Comparison of ENCODE assay signal across 8 cellular contexts in the genomic region with DNA sequence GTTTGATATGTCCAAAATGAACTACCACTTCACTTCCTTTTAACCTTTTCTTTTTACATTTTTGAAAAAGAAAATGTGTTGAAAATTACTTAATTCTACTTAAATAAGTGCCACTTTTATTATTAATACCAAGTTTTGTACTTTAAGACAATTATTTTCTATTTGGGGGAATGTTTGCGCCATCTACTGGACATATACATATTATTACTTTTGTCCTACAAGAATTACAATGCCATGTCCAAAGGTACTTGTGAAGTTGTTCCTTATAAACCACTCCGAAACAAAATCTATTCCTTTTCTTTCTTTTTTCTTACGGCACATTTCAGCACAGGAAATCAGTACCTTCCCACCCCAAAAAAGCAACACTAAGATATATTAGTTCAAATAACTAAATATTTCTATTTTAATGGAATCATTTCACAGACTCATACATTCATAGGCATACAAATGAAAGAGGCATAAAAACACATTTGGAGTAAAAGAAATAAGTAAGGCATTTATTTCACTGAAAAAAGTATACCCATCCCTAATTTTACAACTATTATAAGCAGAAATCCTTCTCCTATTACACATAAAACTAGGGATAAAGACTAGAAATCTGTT.
DNase-seq lines count a peak whose midpoint lies in the region; ATAC-seq and TF ChIP-seq lines count a peak whose summit lies in the region.

No MANE protein-coding gene starts in this region.

- no peaks in the 10 kb centered on the region for H3K9me3 ChIP-seq in PC-3 (ENCODE audit: low read length)

- H3K27ac ChIP-seq in PC-3 (ENCODE audit: low read length) = no peak overlapping the region

- intact Hi-C loops in PC-3 (cut with micrococcal nuclease) = loop anchor here (1.0 to 2.0 kb wide), 2 partner anchors 310 to 436 kb away; no protein-coding TSS in a partner anchor

- H3K9ac ChIP-seq in PC-3 (ENCODE audit: low read length) = no peak overlapping the region

- POLR2A ChIA-PET in PC-3 (lab: Charles Lee; ENCODE audit: unreplicated experiment) = no interaction called here

- DNase-seq in DMS53 (lab: John Stamatoyannopoulos, UW) (peak; percentile 69), HS-27A (ENCODE audit: low read depth) (peak; percentile 2), PC-3 (peak; percentile 50), fibroblast of gingiva (ENCODE audit: low read depth) (peak; percentile 30), putamen (ENCODE audit: low spot score) (peak; percentile 28)
- no peak for DNase-seq in activated naive CD4-positive, alpha-beta T cell treated with Interleukin-2 at 50 U/mL for 16 hours

- H3F3A ChIP-seq in PC-3 (ENCODE audit: low read length, unreplicated experiment) = no peaks in the 10 kb centered on the region

- no peaks in the 10 kb centered on the region for H3K9me2 ChIP-seq in PC-3 (replicated peaks; ENCODE audit: low read length)

- H3K4me2 ChIP-seq in PC-3 (ENCODE audit: low read length) = no peak overlapping the region

- no peak overlapping the region for H2AFZ ChIP-seq in PC-3 (ENCODE audit: low read length)

- H3K79me2 ChIP-seq in PC-3 (ENCODE audit: low read length) = no peaks in the 10 kb centered on the region

- peak; percentile 71 for TF ChIP-seq CTCF in PC-3 (conservative IDR thresholded peaks at IDR 0.05; ENCODE audit: low read depth, low read length)

- ATAC-seq in PC-3 (no peak; the same call in 1 of the 2 replicates), GM19463 (IDR thresholded peaks at IDR 0.05; ENCODE audit: unreplicated experiment) (no peak), HG02678 (IDR thresholded peaks at IDR 0.05; ENCODE audit: unreplicated experiment) (no peak)

- H3K36me3 ChIP-seq in PC-3 (ENCODE audit: low read depth, low read length) = no peaks in the 10 kb centered on the region

- H3K27me3 ChIP-seq in PC-3 (ENCODE audit: low read length) = no peaks in the 10 kb centered on the region

- H3K4me3 ChIP-seq in PC-3 (ENCODE audit: low read length) = no peak overlapping the region

- CTCF ChIA-PET in PC-3 (lab: Charles Lee) = interaction anchor here (0.6 kb wide), 1 partner anchor 137 kb away, joined by 3 read pairs; no protein-coding TSS in a partner anchor

- no peaks in the 10 kb centered on the region for H3K4me1 ChIP-seq in PC-3 (ENCODE audit: insufficient read depth, low read length)

- H4K20me1 ChIP-seq in PC-3 (ENCODE audit: low read length) = no peaks in the 10 kb centered on the region

- no TSS peak for BruUV-seq in PC-3 (replicated peaks; lab: Mats Ljungman, UMichigan)
